ENCODE assay signal across 12 cellular contexts in the genomic region with DNA sequence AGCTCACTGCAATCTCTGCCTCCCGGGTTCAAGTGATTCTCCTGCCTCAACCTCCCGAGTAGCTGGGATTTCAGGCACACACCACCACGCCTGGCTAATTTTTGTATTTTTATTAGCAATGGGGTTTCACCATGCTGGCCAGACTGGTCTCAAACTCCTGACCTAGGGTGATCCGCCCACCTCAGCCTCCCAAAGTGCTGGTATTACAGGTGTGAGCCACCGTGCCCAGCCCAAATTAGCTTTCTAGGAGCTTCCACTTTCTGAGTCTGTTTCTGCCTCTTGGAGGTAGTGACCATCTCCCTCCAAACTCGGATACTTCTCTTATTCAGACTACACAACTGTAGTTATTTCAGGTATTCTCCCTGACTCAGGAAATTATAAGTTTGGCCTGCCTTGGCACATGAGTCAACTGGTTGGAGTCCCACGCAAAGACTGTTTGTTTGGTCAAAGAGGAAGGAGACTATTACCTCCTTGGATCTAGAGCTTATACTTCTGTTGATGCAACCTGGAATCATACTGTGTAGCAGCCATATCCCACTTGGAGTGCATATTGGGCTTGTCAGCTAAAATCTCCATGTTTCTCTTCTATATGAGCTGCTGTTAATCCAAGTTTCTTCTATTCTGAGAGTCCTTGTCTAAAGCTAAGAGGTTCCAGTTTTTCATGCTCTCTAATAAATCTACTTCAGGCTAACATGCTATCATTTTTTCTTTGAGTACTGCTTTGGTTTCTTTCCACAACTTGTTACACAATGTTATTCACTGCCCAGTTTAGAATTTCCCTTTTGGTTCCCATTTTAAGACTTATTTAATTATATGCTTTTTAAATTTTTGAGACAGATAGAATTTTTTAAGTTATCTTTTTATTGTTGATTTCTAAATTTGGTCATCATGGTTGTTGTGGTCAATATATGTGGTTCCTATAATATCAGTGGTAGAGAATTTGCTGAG. TPM values are rescaled to one million over a fixed set of nuclear protein-coding genes. Genes with fewer than 3 reads are reported as not detected.
A peak's percentile ranks its signal among the peaks of the same experiment; 100 is the strongest.
DNase-seq lines count a peak whose midpoint lies in the region; ATAC-seq, FAIRE-seq and TF ChIP-seq lines count a peak whose summit lies in the region.
"Had no signal": no experiment of that assay in that cellular context is flagged by ENCODE, and none has a peak within 500 bp of the region (broad histone marks: within the 10 kb centered on the region; RNA-seq: fewer than 3 reads in every experiment).

No MANE protein-coding gene starts in this region.

- no peak overlapping the region for H2AFZ ChIP-seq in endothelial cell of umbilical vein (ENCODE audit: low read depth, low read length)

- no peaks in the 10 kb centered on the region for H3K27me3 ChIP-seq in endothelial cell of umbilical vein (ENCODE audit: control insufficient read depth in 2 of 2, insufficient read depth in 2 of 2, low read length in 2 of 2)

- BruUV-seq in endothelial cell of umbilical vein (replicated peaks; lab: Mats Ljungman, UMichigan) = no TSS peak

- TF ChIP-seq CTCF in RWPE1 (conservative IDR thresholded peaks at IDR 0.05; ENCODE audit: low read depth) (no peak), endothelial cell of umbilical vein (IDR thresholded peaks at IDR 0.05; ENCODE audit: extremely low read depth in 1 of 2, insufficient read depth in 1 of 2, low read depth in 1 of 2, low read length in 2 of 2) (no peak)

- intact Hi-C loops in endothelial cell of umbilical vein (cut with micrococcal nuclease) = no loop called here
- intact Hi-C loops in sciatic nerve (cut with DNase I) = no loop called here

- FAIRE-seq in endothelial cell of umbilical vein (lab: Jason Lieb, UNC) = peak; percentile 37

- peaks cover 5 to 8% of the 10 kb centered on the region in 2 experiments for H3K36me3 ChIP-seq in endothelial cell of umbilical vein (ENCODE audit: control insufficient read depth in 2 of 2, extremely low read depth in 1 of 2, insufficient read depth in 2 of 2, low read length in 2 of 2)

- DNase-seq in GF-D8 (lab: John Stamatoyannopoulos, UW) (peak; percentile 16), RWPE1 (ENCODE audit: low spot score) (peak; percentile 55), endothelial cell of umbilical vein (ENCODE audit: low read depth, low spot score) (no peak), sciatic nerve (ENCODE audit: low spot score) (peak; percentile 30), HEK293T (ENCODE audit: extremely low spot score) (no peak), H4 (ENCODE audit: low spot score) (no peak), NCI-H187 treated with DMSO at 0.1 percent for 48 hours (lab: John Stamatoyannopoulos, UW) (no peak)
- DNase-seq: left ventricle myocardium superior; NCI-H1694 treated with DMSO at 0.1 percent for 48 hours; stimulated activated CD4-positive, alpha-beta T cell treated with anti-CD3 and anti-CD28 coated beads, Interleukin-4, amount 100 ng/mL, for 4 hours; T1000 had no signal

- TF ChIP-seq POLR2A in endothelial cell of umbilical vein (IDR thresholded peaks at IDR 0.05; ENCODE audit: low read depth, low read length) = no peak

- no peaks in the 10 kb centered on the region for H3K9me3 ChIP-seq in endothelial cell of umbilical vein (replicated peaks; ENCODE audit: control insufficient read depth, insufficient read depth, low read length)

- dilution Hi-C loops in endothelial cell of umbilical vein (cut with MboI; ENCODE audit: extremely low pct_ligation_motif_present, low sequenced_read_pairs) = no loop called here

- CTCF ChIA-PET in RWPE1 (lab: Yijun Ruan, JAX) = interaction anchor here (0.5 to 1.8 kb wide), 3 partner anchors 9 to 357 kb away, joined by 3 to 5 read pairs (median 3); no protein-coding TSS in a partner anchor
- CTCF ChIA-PET in endothelial cell of umbilical vein (lab: Charles Lee) = interaction anchor here (1.2 to 3.0 kb wide), 4 partner anchors 16 to 86 kb away, joined by 3 to 26 read pairs (median 4); no protein-coding TSS in a partner anchor
- CTCF ChIA-PET in HEK293T (lab: Yijun Ruan, JAX) = no interaction called here

- H3K9me1 ChIP-seq in endothelial cell of umbilical vein (replicated peaks; ENCODE audit: control insufficient read depth, extremely low read depth, insufficient read depth, low read length) = no peaks in the 10 kb centered on the region

- H4K20me1 ChIP-seq in endothelial cell of umbilical vein (replicated peaks; ENCODE audit: control insufficient read depth, extremely low read depth, insufficient read depth, low read length) = no peaks in the 10 kb centered on the region

- H3K4me3 ChIP-seq in endothelial cell of umbilical vein (replicated peaks in 1 of 3; ENCODE audit: insufficient read depth in 1 of 3, low read depth in 1 of 3, low read length in 3 of 3) = no peak overlapping the region

- peaks cover 93% of the 10 kb centered on the region for H3K79me2 ChIP-seq in endothelial cell of umbilical vein (ENCODE audit: control insufficient read depth, insufficient read depth, low read length)

- H3K4me2 ChIP-seq in endothelial cell of umbilical vein (ENCODE audit: insufficient read depth, low read length) = no peak overlapping the region

- H3K27ac ChIP-seq in RWPE1 (peak overlapping the region; percentile 97), endothelial cell of umbilical vein (ENCODE audit: insufficient read depth, low read depth, low read length) (no peak overlapping the region)

- no peak for ATAC-seq in sciatic nerve
- no peak for ATAC-seq in GM21619 (IDR thresholded peaks at IDR 0.05; ENCODE audit: unreplicated experiment)
- ATAC-seq: left ventricle myocardium superior had no signal

- peaks cover 29% of the 10 kb centered on the region for H3K4me1 ChIP-seq in endothelial cell of umbilical vein (ENCODE audit: control insufficient read depth, extremely low read depth, insufficient read depth, low read length)

- no peak overlapping the region for H3K9ac ChIP-seq in endothelial cell of umbilical vein (replicated peaks; ENCODE audit: extremely low read depth, insufficient read depth, low read length)

- POLR2A ChIA-PET in RWPE1 (lab: Yijun Ruan, JAX; ENCODE audit: low non-redundant PET) = interaction anchor here (0.7 kb wide), 1 partner anchor 58 kb away, joined by 4 read pairs; no protein-coding TSS in a partner anchor
- POLR2A ChIA-PET in endothelial cell of umbilical vein (lab: Charles Lee) = no interaction called here
- POLR2A ChIA-PET in HEK293T (lab: Yijun Ruan, JAX) = no interaction called here

TF ChIP-seq in endothelial cell of umbilical vein, 7 proteins besides CTCF, POLR2A, EP300 and RAD21:
- TF ChIP-seq MYC (IDR thresholded peaks at IDR 0.05; ENCODE audit: low read depth, low read length) (no peak), EZH2 (IDR thresholded peaks at IDR 0.05; ENCODE audit: borderline replicate concordance, low read depth, low read length, severe bottlenecking) (no peak), GATA2 (IDR thresholded peaks at IDR 0.05; ENCODE audit: insufficient read depth, insufficient read length, low read depth, low read length) (no peak), JUN (IDR thresholded peaks at IDR 0.05; ENCODE audit: borderline replicate concordance, insufficient read depth, insufficient read length, low read depth) (no peak), FOS (IDR thresholded peaks at IDR 0.05; ENCODE audit: borderline replicate concordance, insufficient read depth, low read length) (no peak), POLR2AphosphoS5 (IDR thresholded peaks at IDR 0.05; ENCODE audit: insufficient read depth, low read depth, low read length) (no peak)
- TF ChIP-seq, protein P1, sequence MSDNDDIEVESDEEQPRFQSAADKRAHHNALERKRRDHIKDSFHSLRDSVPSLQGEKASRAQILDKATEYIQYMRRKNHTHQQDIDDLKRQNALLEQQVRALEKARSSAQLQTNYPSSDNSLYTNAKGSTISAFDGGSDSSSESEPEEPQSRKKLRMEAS (IDR thresholded peaks at IDR 0.05; ENCODE audit: insufficient read depth, insufficient read length) = no peak

TF ChIP-seq in HEK293T, 16 proteins besides CTCF, POLR2A, EP300 and RAD21:
- TF ChIP-seq FOXA1 (IDR thresholded peaks at IDR 0.05) = no peak
- TF ChIP-seq LEF1 (IDR thresholded peaks at IDR 0.05; ENCODE audit: borderline replicate concordance) = no peak
- no peak for TF ChIP-seq FOXK2 (IDR thresholded peaks at IDR 0.05)

RNA-seq across cellular contexts. Expression of a gene that starts 7.5 kb away (rescaled TPM):
- total RNA-seq in endothelial cell of umbilical vein (139 and 150 TPM in 2 replicates), sciatic nerve (62.8 TPM)
- 138 and 146 TPM in 2 replicates for polyA plus RNA-seq in endothelial cell of umbilical vein
- 66.6 and 74.7 TPM in 2 replicates for polyA plus RNA-seq in endothelial cell of umbilical vein (2011; cell fraction: cytosol; rRNA removed)
- polyA plus RNA-seq in endothelial cell of umbilical vein (2011; cell fraction: nucleus; rRNA removed) = 157 and 166 TPM in 2 replicates
- polyA plus RNA-seq in endothelial cell of umbilical vein (2012) = 42.3 and 46.7 TPM in 2 replicates
- 178 and 179 TPM in 2 replicates for polyA minus RNA-seq in endothelial cell of umbilical vein
- polyA minus RNA-seq in endothelial cell of umbilical vein (2011; cell fraction: cytosol; rRNA and poly(A)+ RNA removed) = 15.6 TPM
- polyA minus RNA-seq in endothelial cell of umbilical vein (2011; cell fraction: nucleus; rRNA and poly(A)+ RNA removed) = 84.3 and 84.5 TPM in 2 replicates
- total RNA-seq in H4 (2014; rRNA removed; shearing (Covaris generic)) = 8.5 and 9.0 TPM in 2 replicates

RNA-seq across cellular contexts. Expression of a gene that starts 52.7 kb away (rescaled TPM):
- 42.0 and 46.4 TPM in 2 replicates for total RNA-seq in endothelial cell of umbilical vein
- 21.9 and 23.8 TPM in 2 replicates for polyA plus RNA-seq in endothelial cell of umbilical vein
- polyA plus RNA-seq in endothelial cell of umbilical vein (2011; cell fraction: cytosol; rRNA removed) = 28.7 and 36.9 TPM in 2 replicates
- polyA plus RNA-seq in endothelial cell of umbilical vein (2011; cell fraction: nucleus; rRNA removed) = 15.8 and 16.2 TPM in 2 replicates
- polyA plus RNA-seq in endothelial cell of umbilical vein (2012) = 51.1 and 71.1 TPM in 2 replicates
- polyA minus RNA-seq in endothelial cell of umbilical vein = 29.8 and 36.0 TPM in 2 replicates
- polyA minus RNA-seq in endothelial cell of umbilical vein (2011; cell fraction: cytosol; rRNA and poly(A)+ RNA removed) = 21.2 TPM
- polyA minus RNA-seq in endothelial cell of umbilical vein (2011; cell fraction: nucleus; rRNA and poly(A)+ RNA removed) = 14.1 and 18.2 TPM in 2 replicates
- total RNA-seq in sciatic nerve = 39.5 TPM
- total RNA-seq in H4 (2014; rRNA removed; shearing (Covaris generic)) = 49.4 and 52.6 TPM in 2 replicates

Comparison
In these comparisons a context has a peak if more than half of its experiments do, and no peak if none do; other contexts are left out.
1. DNase-seq: peak in GF-D8 (single experiment), RWPE1 (single experiment) and sciatic nerve (single experiment); none in endothelial cell of umbilical vein (single experiment), HEK293T (single experiment), H4 (single experiment) and NCI-H187 treated with DMSO at 0.1 percent for 48 hours (single experiment).